In the genomic region with DNA sequence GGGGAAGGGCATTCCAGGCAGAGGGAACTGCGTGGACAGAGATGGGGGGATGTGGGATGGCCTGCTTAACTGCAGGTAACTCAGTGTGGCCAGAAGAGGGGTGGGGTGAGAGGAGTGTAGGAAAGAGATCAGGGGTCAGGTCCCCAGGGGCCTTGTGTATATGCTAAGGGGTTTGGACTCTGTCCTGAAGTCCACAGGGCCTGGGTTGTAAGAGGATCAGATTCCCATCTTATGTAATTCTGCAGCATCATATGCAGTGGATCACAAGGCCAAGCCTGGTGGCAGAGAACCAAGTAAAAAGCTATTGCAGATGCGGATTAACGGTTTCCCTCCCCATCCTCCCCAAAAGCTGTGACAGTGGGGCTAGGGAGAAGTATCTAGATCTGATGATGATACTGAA, we compare ENCODE assay signal across 1 cellular context.
TF ChIP-seq lines count a peak whose summit lies in the region.

No MANE protein-coding gene starts in this region.

TF ChIP-seq in HepG2, 621 proteins besides CTCF, POLR2A, EP300 and RAD21:
- TF ChIP-seq, protein P1, sequence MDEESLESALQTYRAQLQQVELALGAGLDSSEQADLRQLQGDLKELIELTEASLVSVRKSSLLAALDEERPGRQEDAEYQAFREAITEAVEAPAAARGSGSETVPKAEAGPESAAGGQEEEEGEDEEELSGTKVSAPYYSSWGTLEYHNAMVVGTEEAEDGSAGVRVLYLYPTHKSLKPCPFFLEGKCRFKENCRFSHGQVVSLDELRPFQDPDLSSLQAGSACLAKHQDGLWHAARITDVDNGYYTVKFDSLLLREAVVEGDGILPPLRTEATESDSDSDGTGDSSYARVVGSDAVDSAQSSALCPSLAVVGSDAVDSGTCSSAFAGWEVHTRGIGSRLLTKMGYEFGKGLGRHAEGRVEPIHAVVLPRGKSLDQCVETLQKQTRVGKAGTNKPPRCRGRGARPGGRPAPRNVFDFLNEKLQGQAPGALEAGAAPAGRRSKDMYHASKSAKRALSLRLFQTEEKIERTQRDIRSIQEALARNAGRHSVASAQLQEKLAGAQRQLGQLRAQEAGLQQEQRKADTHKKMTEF (CRISPR knock-in tag; IDR thresholded peaks at IDR 0.05), result no peak
- TF ChIP-seq ZNF441 (CRISPR knock-in tag; IDR thresholded peaks at IDR 0.05; ENCODE audit: borderline replicate concordance) (0 out of 2 replicates have a peak, but pooled peaks have one; percentile 44), ZMYM2 (CRISPR knock-in tag; IDR thresholded peaks at IDR 0.05) (peak; percentile 55; the same call in 1 of the 2 replicates), SIX1 (CRISPR knock-in tag; IDR thresholded peaks at IDR 0.05; ENCODE audit: borderline replicate concordance) (peak; percentile 95), GFI1 (CRISPR knock-in tag; IDR thresholded peaks at IDR 0.05; ENCODE audit: borderline replicate concordance) (peak; percentile 24; the same call in 1 of the 2 replicates), ISL2 (CRISPR knock-in tag; IDR thresholded peaks at IDR 0.05) (no peak), SALL1 (CRISPR knock-in tag; IDR thresholded peaks at IDR 0.05) (0 out of 2 replicates have a peak, but pooled peaks have one; percentile 17), NCOR1 (IDR thresholded peaks at IDR 0.05; ENCODE audit: borderline replicate concordance, low read length) (peak; percentile 36; the same call in 1 of the 2 replicates), NR2F6 (IDR thresholded peaks at IDR 0.05) (peak; percentile 61), NR2F6 (CRISPR knock-in tag; IDR thresholded peaks at IDR 0.05) (peak; percentile 43; the same call in 1 of the 2 replicates), RARA (CRISPR knock-in tag; IDR thresholded peaks at IDR 0.05) (peak; percentile 29; the same call in 1 of the 2 replicates), ZMYM3 (CRISPR knock-in tag; IDR thresholded peaks at IDR 0.05) (0 out of 2 replicates have a peak, but pooled peaks have one; percentile 14), HNF4A (CRISPR knock-in tag; IDR thresholded peaks at IDR 0.05) (peak; percentile 86), SOX6 (IDR thresholded peaks at IDR 0.05) (no peak), SOX6 (CRISPR knock-in tag; IDR thresholded peaks at IDR 0.05) (peak; percentile 23; the same call in 1 of the 2 replicates), HNF4G (IDR thresholded peaks at IDR 0.05; ENCODE audit: borderline replicate concordance, low read depth, low read length) (peak; percentile 78; the same call in 1 of the 2 replicates), HNF4G (CRISPR knock-in tag; IDR thresholded peaks at IDR 0.05; ENCODE audit: borderline replicate concordance, low read depth) (no peak), NR2F1 (CRISPR knock-in tag; IDR thresholded peaks at IDR 0.05) (peak; percentile 56 to 77; a peak in 2 of 4 replicates), NR2F2 (IDR thresholded peaks at IDR 0.05; ENCODE audit: borderline replicate concordance, low read depth) (peak; percentile 62; the same call in 1 of the 2 replicates), POGZ (CRISPR knock-in tag; IDR thresholded peaks at IDR 0.05) (0 out of 2 replicates have a peak, but pooled peaks have one; percentile 14), ZNF263 (CRISPR knock-in tag; IDR thresholded peaks at IDR 0.05) (0 out of 2 replicates have a peak, but pooled peaks have one; percentile 34), KDM2A (CRISPR knock-in tag; IDR thresholded peaks at IDR 0.05; ENCODE audit: borderline replicate concordance, low read depth) (no peak), ZNF703 (CRISPR knock-in tag; IDR thresholded peaks at IDR 0.05; ENCODE audit: borderline replicate concordance) (no peak), IRX3 (CRISPR knock-in tag; IDR thresholded peaks at IDR 0.05; ENCODE audit: borderline replicate concordance, low read depth) (no peak)
- TF ChIP-seq, protein P2, sequence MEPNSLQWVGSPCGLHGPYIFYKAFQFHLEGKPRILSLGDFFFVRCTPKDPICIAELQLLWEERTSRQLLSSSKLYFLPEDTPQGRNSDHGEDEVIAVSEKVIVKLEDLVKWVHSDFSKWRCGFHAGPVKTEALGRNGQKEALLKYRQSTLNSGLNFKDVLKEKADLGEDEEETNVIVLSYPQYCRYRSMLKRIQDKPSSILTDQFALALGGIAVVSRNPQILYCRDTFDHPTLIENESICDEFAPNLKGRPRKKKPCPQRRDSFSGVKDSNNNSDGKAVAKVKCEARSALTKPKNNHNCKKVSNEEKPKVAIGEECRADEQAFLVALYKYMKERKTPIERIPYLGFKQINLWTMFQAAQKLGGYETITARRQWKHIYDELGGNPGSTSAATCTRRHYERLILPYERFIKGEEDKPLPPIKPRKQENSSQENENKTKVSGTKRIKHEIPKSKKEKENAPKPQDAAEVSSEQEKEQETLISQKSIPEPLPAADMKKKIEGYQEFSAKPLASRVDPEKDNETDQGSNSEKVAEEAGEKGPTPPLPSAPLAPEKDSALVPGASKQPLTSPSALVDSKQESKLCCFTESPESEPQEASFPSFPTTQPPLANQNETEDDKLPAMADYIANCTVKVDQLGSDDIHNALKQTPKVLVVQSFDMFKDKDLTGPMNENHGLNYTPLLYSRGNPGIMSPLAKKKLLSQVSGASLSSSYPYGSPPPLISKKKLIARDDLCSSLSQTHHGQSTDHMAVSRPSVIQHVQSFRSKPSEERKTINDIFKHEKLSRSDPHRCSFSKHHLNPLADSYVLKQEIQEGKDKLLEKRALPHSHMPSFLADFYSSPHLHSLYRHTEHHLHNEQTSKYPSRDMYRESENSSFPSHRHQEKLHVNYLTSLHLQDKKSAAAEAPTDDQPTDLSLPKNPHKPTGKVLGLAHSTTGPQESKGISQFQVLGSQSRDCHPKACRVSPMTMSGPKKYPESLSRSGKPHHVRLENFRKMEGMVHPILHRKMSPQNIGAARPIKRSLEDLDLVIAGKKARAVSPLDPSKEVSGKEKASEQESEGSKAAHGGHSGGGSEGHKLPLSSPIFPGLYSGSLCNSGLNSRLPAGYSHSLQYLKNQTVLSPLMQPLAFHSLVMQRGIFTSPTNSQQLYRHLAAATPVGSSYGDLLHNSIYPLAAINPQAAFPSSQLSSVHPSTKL (CRISPR knock-in tag; IDR thresholded peaks at IDR 0.05), result peak; percentile 23; the same call in 1 of the 2 replicates
- TF ChIP-seq, protein P3, sequence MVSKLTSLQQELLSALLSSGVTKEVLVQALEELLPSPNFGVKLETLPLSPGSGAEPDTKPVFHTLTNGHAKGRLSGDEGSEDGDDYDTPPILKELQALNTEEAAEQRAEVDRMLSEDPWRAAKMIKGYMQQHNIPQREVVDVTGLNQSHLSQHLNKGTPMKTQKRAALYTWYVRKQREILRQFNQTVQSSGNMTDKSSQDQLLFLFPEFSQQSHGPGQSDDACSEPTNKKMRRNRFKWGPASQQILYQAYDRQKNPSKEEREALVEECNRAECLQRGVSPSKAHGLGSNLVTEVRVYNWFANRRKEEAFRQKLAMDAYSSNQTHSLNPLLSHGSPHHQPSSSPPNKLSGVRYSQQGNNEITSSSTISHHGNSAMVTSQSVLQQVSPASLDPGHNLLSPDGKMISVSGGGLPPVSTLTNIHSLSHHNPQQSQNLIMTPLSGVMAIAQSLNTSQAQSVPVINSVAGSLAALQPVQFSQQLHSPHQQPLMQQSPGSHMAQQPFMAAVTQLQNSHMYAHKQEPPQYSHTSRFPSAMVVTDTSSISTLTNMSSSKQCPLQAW (CRISPR knock-in tag; IDR thresholded peaks at IDR 0.05), result 0 out of 2 replicates have a peak, but pooled peaks have one; percentile 35
- TF ChIP-seq, protein P4, sequence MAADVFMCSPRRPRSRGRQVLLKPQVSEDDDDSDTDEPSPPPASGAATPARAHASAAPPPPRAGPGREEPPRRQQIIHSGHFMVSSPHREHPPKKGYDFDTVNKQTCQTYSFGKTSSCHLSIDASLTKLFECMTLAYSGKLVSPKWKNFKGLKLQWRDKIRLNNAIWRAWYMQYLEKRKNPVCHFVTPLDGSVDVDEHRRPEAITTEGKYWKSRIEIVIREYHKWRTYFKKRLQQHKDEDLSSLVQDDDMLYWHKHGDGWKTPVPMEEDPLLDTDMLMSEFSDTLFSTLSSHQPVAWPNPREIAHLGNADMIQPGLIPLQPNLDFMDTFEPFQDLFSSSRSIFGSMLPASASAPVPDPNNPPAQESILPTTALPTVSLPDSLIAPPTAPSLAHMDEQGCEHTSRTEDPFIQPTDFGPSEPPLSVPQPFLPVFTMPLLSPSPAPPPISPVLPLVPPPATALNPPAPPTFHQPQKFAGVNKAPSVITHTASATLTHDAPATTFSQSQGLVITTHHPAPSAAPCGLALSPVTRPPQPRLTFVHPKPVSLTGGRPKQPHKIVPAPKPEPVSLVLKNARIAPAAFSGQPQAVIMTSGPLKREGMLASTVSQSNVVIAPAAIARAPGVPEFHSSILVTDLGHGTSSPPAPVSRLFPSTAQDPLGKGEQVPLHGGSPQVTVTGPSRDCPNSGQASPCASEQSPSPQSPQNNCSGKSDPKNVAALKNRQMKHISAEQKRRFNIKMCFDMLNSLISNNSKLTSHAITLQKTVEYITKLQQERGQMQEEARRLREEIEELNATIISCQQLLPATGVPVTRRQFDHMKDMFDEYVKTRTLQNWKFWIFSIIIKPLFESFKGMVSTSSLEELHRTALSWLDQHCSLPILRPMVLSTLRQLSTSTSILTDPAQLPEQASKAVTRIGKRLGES (CRISPR knock-in tag; IDR thresholded peaks at IDR 0.05; ENCODE audit: borderline replicate concordance), result no peak
- TF ChIP-seq, protein P5, sequence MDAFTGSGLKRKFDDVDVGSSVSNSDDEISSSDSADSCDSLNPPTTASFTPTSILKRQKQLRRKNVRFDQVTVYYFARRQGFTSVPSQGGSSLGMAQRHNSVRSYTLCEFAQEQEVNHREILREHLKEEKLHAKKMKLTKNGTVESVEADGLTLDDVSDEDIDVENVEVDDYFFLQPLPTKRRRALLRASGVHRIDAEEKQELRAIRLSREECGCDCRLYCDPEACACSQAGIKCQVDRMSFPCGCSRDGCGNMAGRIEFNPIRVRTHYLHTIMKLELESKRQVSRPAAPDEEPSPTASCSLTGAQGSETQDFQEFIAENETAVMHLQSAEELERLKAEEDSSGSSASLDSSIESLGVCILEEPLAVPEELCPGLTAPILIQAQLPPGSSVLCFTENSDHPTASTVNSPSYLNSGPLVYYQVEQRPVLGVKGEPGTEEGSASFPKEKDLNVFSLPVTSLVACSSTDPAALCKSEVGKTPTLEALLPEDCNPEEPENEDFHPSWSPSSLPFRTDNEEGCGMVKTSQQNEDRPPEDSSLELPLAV (CRISPR knock-in tag; conservative IDR thresholded peaks at IDR 0.05; ENCODE audit: low read depth), result no peak
- TF ChIP-seq, protein P6, sequence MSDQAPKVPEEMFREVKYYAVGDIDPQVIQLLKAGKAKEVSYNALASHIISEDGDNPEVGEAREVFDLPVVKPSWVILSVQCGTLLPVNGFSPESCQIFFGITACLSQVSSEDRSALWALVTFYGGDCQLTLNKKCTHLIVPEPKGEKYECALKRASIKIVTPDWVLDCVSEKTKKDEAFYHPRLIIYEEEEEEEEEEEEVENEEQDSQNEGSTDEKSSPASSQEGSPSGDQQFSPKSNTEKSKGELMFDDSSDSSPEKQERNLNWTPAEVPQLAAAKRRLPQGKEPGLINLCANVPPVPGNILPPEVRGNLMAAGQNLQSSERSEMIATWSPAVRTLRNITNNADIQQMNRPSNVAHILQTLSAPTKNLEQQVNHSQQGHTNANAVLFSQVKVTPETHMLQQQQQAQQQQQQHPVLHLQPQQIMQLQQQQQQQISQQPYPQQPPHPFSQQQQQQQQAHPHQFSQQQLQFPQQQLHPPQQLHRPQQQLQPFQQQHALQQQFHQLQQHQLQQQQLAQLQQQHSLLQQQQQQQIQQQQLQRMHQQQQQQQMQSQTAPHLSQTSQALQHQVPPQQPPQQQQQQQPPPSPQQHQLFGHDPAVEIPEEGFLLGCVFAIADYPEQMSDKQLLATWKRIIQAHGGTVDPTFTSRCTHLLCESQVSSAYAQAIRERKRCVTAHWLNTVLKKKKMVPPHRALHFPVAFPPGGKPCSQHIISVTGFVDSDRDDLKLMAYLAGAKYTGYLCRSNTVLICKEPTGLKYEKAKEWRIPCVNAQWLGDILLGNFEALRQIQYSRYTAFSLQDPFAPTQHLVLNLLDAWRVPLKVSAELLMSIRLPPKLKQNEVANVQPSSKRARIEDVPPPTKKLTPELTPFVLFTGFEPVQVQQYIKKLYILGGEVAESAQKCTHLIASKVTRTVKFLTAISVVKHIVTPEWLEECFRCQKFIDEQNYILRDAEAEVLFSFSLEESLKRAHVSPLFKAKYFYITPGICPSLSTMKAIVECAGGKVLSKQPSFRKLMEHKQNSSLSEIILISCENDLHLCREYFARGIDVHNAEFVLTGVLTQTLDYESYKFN (CRISPR knock-in tag; conservative IDR thresholded peaks at IDR 0.05), result peak; percentile 57; the same call in 1 of the 2 replicates
- TF ChIP-seq, protein P7, sequence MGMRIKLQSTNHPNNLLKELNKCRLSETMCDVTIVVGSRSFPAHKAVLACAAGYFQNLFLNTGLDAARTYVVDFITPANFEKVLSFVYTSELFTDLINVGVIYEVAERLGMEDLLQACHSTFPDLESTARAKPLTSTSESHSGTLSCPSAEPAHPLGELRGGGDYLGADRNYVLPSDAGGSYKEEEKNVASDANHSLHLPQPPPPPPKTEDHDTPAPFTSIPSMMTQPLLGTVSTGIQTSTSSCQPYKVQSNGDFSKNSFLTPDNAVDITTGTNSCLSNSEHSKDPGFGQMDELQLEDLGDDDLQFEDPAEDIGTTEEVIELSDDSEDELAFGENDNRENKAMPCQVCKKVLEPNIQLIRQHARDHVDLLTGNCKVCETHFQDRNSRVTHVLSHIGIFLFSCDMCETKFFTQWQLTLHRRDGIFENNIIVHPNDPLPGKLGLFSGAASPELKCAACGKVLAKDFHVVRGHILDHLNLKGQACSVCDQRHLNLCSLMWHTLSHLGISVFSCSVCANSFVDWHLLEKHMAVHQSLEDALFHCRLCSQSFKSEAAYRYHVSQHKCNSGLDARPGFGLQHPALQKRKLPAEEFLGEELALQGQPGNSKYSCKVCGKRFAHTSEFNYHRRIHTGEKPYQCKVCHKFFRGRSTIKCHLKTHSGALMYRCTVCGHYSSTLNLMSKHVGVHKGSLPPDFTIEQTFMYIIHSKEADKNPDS (CRISPR knock-in tag; IDR thresholded peaks at IDR 0.05), result no peak
- TF ChIP-seq, protein P8, sequence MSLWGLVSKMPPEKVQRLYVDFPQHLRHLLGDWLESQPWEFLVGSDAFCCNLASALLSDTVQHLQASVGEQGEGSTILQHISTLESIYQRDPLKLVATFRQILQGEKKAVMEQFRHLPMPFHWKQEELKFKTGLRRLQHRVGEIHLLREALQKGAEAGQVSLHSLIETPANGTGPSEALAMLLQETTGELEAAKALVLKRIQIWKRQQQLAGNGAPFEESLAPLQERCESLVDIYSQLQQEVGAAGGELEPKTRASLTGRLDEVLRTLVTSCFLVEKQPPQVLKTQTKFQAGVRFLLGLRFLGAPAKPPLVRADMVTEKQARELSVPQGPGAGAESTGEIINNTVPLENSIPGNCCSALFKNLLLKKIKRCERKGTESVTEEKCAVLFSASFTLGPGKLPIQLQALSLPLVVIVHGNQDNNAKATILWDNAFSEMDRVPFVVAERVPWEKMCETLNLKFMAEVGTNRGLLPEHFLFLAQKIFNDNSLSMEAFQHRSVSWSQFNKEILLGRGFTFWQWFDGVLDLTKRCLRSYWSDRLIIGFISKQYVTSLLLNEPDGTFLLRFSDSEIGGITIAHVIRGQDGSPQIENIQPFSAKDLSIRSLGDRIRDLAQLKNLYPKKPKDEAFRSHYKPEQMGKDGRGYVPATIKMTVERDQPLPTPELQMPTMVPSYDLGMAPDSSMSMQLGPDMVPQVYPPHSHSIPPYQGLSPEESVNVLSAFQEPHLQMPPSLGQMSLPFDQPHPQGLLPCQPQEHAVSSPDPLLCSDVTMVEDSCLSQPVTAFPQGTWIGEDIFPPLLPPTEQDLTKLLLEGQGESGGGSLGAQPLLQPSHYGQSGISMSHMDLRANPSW (CRISPR knock-in tag; IDR thresholded peaks at IDR 0.05; ENCODE audit: borderline replicate concordance), result no peak
